In genomic region chr22:39532215-39533071, GRCh38 we compare ENCODE assay signal across 8 cellular contexts. TPM values are rescaled to one million over a fixed set of nuclear protein-coding genes. Genes with fewer than 3 reads are reported as not detected.
DNase-seq lines count a peak whose midpoint lies in the region; ATAC-seq and TF ChIP-seq lines count a peak whose summit lies in the region.

Gene RPS19BP1, minus strand, starts transcription at chr22:39532748. Its CDS starts 10 bp downstream, at chr22:39532738.

- H3K27me3 ChIP-seq in DOHH2 (ENCODE audit: control insufficient read depth, low read length) (no peaks in the 10 kb centered on the region), GM23338 (ENCODE audit: insufficient read depth) (no peaks in the 10 kb centered on the region)

- TF ChIP-seq CTCF in DOHH2 (IDR thresholded peaks at IDR 0.05; ENCODE audit: low read depth, low read length, poor library complexity, severe bottlenecking): peak; percentile 18
- no peak for TF ChIP-seq CTCF in GM23338 (conservative IDR thresholded peaks at IDR 0.05; ENCODE audit: low read depth in 2 of 2)
- no peak for TF ChIP-seq CTCF in LNCaP clone FGC (IDR thresholded peaks at IDR 0.05; ENCODE audit: control insufficient read depth, extremely low read depth, insufficient read depth)
- TF ChIP-seq CTCF in RWPE1 (conservative IDR thresholded peaks at IDR 0.05; ENCODE audit: low read depth): no peak

- 0 out of 2 replicates have a peak within 1 kb of the TSS, but pooled peaks have one; percentile 19 for H2AFZ ChIP-seq in GM23338

- POLR2A ChIA-PET in RWPE1 (lab: Yijun Ruan, JAX; ENCODE audit: low non-redundant PET): no interaction called here

- H3K9me3 Mint-ChIP-seq in GM23338 (no peaks in the 10 kb centered on the region), naive B cell (no peaks in the 10 kb centered on the region)
- no peaks in the 10 kb centered on the region for H3K9me3 Mint-ChIP-seq in activated T-helper 17 cell treated with anti-CD3 and anti-CD28 coated beads, Interleukin-2, amount 50 U/mL, for 72 hours
- H3K9me3 Mint-ChIP-seq in stimulated activated memory B cell treated with anti-CD40 and anti-IgM and Interleukin-4, amounts not matched to agents 10 μg/mL and 1 μg/mL and 100 μg/mL, for 72 hours: no peaks in the 10 kb centered on the region

- H3K4me1 Mint-ChIP-seq in GM23338 (peaks cover 63% of the 10 kb centered on the region), naive B cell (peaks cover 41 to 62% (median 52%) of the 10 kb centered on the region in 3 donors)
- peaks cover 38% of the 10 kb centered on the region for H3K4me1 Mint-ChIP-seq in activated T-helper 17 cell treated with anti-CD3 and anti-CD28 coated beads, Interleukin-2, amount 50 U/mL, for 72 hours
- H3K4me1 Mint-ChIP-seq in stimulated activated memory B cell treated with anti-CD40 and anti-IgM and Interleukin-4, amounts not matched to agents 10 μg/mL and 1 μg/mL and 100 μg/mL, for 72 hours: peaks cover 56% of the 10 kb centered on the region

- H3F3A ChIP-seq in DOHH2 (ENCODE audit: control insufficient read depth, insufficient read depth): peaks cover 23% of the 10 kb centered on the region
- peaks cover 32% of the 10 kb centered on the region for H3F3A ChIP-seq in GM23338 (replicated peaks; ENCODE audit: low read depth)

- H3K4me3 ChIP-seq in DOHH2 (ENCODE audit: low read length): peak within 1 kb of the TSS; percentile 90
- H3K4me3 ChIP-seq in GM23338: peak within 1 kb of the TSS; percentile 77
- peak within 1 kb of the TSS; percentile 83 for H3K4me3 ChIP-seq in LNCaP clone FGC (ENCODE audit: low read depth, low read length)

- peaks cover 56% of the 10 kb centered on the region for H3K4me1 ChIP-seq in DOHH2 (ENCODE audit: control insufficient read depth, low read length)
- peaks cover 52% of the 10 kb centered on the region for H3K4me1 ChIP-seq in GM23338 (ENCODE audit: insufficient read depth)

- peak within 1 kb of the TSS; percentile 89 for H3K4me3 Mint-ChIP-seq in GM23338
- H3K4me3 Mint-ChIP-seq in activated T-helper 17 cell treated with anti-CD3 and anti-CD28 coated beads, Interleukin-2, amount 50 U/mL, for 72 hours: peak within 1 kb of the TSS; percentile 98
- peak within 1 kb of the TSS; percentile 92 to 98 (median 96) for H3K4me3 Mint-ChIP-seq in naive B cell
- peak within 1 kb of the TSS; percentile 89 for H3K4me3 Mint-ChIP-seq in stimulated activated memory B cell treated with anti-CD40 and anti-IgM and Interleukin-4, amounts not matched to agents 10 μg/mL and 1 μg/mL and 100 μg/mL, for 72 hours

- H3K27ac ChIP-seq in DOHH2 (ENCODE audit: low read depth, low read length): peak within 1 kb of the TSS; percentile 99
- H3K27ac ChIP-seq in GM23338 (ENCODE audit: low read depth): peak within 1 kb of the TSS; percentile 74
- H3K27ac ChIP-seq in RWPE1: peak within 1 kb of the TSS; percentile 82

- H3K36me3 ChIP-seq in DOHH2 (ENCODE audit: control insufficient read depth, low read length): peaks cover 48% of the 10 kb centered on the region
- H3K36me3 ChIP-seq in GM23338 (ENCODE audit: insufficient read depth): peaks cover 10% of the 10 kb centered on the region

- H3K79me2 ChIP-seq in DOHH2 (ENCODE audit: control insufficient read depth, low read length): peaks cover 47% of the 10 kb centered on the region
- peaks cover 21% of the 10 kb centered on the region for H3K79me2 ChIP-seq in GM23338 (replicated peaks; ENCODE audit: insufficient read depth)

- H3K4me2 ChIP-seq in DOHH2 (ENCODE audit: low read length): peak within 1 kb of the TSS; percentile 98
- peak within 1 kb of the TSS; percentile 96 for H3K4me2 ChIP-seq in GM23338

- H3K36me3 Mint-ChIP-seq in GM23338 (ENCODE audit: low read depth) (peaks cover 33% of the 10 kb centered on the region), naive B cell (no peaks in the 10 kb centered on the region)
- peaks cover 52% of the 10 kb centered on the region for H3K36me3 Mint-ChIP-seq in activated T-helper 17 cell treated with anti-CD3 and anti-CD28 coated beads, Interleukin-2, amount 50 U/mL, for 72 hours (ENCODE audit: low read depth)
- peaks cover 29% of the 10 kb centered on the region for H3K36me3 Mint-ChIP-seq in stimulated activated memory B cell treated with anti-CD40 and anti-IgM and Interleukin-4, amounts not matched to agents 10 μg/mL and 1 μg/mL and 100 μg/mL, for 72 hours

- peaks cover 35% of the 10 kb centered on the region for H3K27me3 Mint-ChIP-seq in GM23338 (ENCODE audit: insufficient read depth, low read depth, poor library complexity)
- no peaks in the 10 kb centered on the region for H3K27me3 Mint-ChIP-seq in activated T-helper 17 cell treated with anti-CD3 and anti-CD28 coated beads, Interleukin-2, amount 50 U/mL, for 72 hours
- no peaks in the 10 kb centered on the region for H3K27me3 Mint-ChIP-seq in naive B cell
- H3K27me3 Mint-ChIP-seq in stimulated activated memory B cell treated with anti-CD40 and anti-IgM and Interleukin-4, amounts not matched to agents 10 μg/mL and 1 μg/mL and 100 μg/mL, for 72 hours: no peaks in the 10 kb centered on the region

- H3K9me3 ChIP-seq in DOHH2 (ENCODE audit: control insufficient read depth, insufficient read depth, low read length): no peaks in the 10 kb centered on the region

- no peaks in the 10 kb centered on the region for H3K9me2 ChIP-seq in DOHH2 (replicated peaks; ENCODE audit: control insufficient read depth, low read length)
- no peaks in the 10 kb centered on the region for H3K9me2 ChIP-seq in GM23338 (ENCODE audit: insufficient read depth)

- H3K27ac Mint-ChIP-seq in GM23338 (peak within 1 kb of the TSS; percentile 86), naive B cell (peak within 1 kb of the TSS; percentile 94 to 98 (median 97))
- peak within 1 kb of the TSS; percentile 96 for H3K27ac Mint-ChIP-seq in activated T-helper 17 cell treated with anti-CD3 and anti-CD28 coated beads, Interleukin-2, amount 50 U/mL, for 72 hours
- H3K27ac Mint-ChIP-seq in stimulated activated memory B cell treated with anti-CD40 and anti-IgM and Interleukin-4, amounts not matched to agents 10 μg/mL and 1 μg/mL and 100 μg/mL, for 72 hours: peak within 1 kb of the TSS; percentile 91

- CTCF ChIA-PET in RWPE1 (lab: Yijun Ruan, JAX): interaction anchor here (0.6 kb wide), 2 partner anchors 133 to 492 kb away, joined by 3 read pairs; no protein-coding TSS in a partner anchor

- H4K20me1 ChIP-seq in DOHH2 (ENCODE audit: control insufficient read depth, insufficient read depth, low read depth, low read length) (no peaks in the 10 kb centered on the region), GM23338 (replicated peaks; ENCODE audit: insufficient read depth) (peaks cover 32% of the 10 kb centered on the region)

- DNase-seq in GM23338 (ENCODE audit: low spot score) (peak; percentile 100), LNCaP clone FGC (ENCODE audit: low read depth) (peak; percentile 100), RWPE1 (ENCODE audit: low spot score) (peak; percentile 93), fibroblast of gingiva (ENCODE audit: low read depth) (peak; percentile 98), naive B cell (peak; percentile 99)

- ATAC-seq in GM23338: peak; percentile 67
- peak; percentile 91 for ATAC-seq in activated T-helper 17 cell treated with anti-CD3 and anti-CD28 coated beads, Interleukin-2, amount 50 U/mL, for 72 hours (replicated peaks)
- ATAC-seq in naive B cell (ENCODE audit: low read depth in 2 of 2): peak; percentile 83 to 85
- ATAC-seq in stimulated activated memory B cell treated with anti-CD40 and anti-IgM and Interleukin-4, amounts not matched to agents 10 μg/mL and 1 μg/mL and 100 μg/mL, for 72 hours: peak; percentile 89

TF ChIP-seq in GM23338, 12 proteins besides CTCF, POLR2A, EP300 and RAD21:
- TF ChIP-seq EZH2phosphoT487 (IDR thresholded peaks at IDR 0.05; ENCODE audit: unreplicated experiment): no peak
- peak; percentile 92 for TF ChIP-seq POLR2AphosphoS5 (IDR thresholded peaks at IDR 0.05; ENCODE audit: low read depth)
- TF ChIP-seq, protein P1, sequence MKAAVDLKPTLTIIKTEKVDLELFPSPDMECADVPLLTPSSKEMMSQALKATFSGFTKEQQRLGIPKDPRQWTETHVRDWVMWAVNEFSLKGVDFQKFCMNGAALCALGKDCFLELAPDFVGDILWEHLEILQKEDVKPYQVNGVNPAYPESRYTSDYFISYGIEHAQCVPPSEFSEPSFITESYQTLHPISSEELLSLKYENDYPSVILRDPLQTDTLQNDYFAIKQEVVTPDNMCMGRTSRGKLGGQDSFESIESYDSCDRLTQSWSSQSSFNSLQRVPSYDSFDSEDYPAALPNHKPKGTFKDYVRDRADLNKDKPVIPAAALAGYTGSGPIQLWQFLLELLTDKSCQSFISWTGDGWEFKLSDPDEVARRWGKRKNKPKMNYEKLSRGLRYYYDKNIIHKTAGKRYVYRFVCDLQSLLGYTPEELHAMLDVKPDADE (IDR thresholded peaks at IDR 0.05): peak; percentile 80
- peak; percentile 7 for TF ChIP-seq JUNB (IDR thresholded peaks at IDR 0.05; ENCODE audit: unreplicated experiment)
- peak; percentile 57 for TF ChIP-seq CREB1 (CRISPR knock-in tag; IDR thresholded peaks at IDR 0.05; ENCODE audit: low read depth)
- TF ChIP-seq STAT1 (IDR thresholded peaks at IDR 0.05; ENCODE audit: unreplicated experiment): no peak

RNA-seq across cellular contexts. Expression of gene RPS19BP1, which starts in this region (rescaled TPM):
- 153 and 169 TPM in 2 replicates for total RNA-seq in GM23338 (2014; rRNA removed; shearing (Covaris generic))
- 215 and 216 TPM in 2 replicates for polyA plus RNA-seq in GM23338 (2016; fragmentation: Nextera tagmentation; extraction: Ambion mirVana)
- total RNA-seq in activated T-helper 17 cell treated with anti-CD3 and anti-CD28 coated beads, Interleukin-2, amount 50 U/mL, for 72 hours: 100 to 1,000 TPM in 1 of 2 donors, 10 to 100 TPM in 1; 61.3 to 102 TPM
- polyA plus RNA-seq in naive B cell (ENCODE audit: low read depth in 6 of 6): 100 to 1,000 TPM in 1 of 6 donors, 10 to 100 TPM in 5; 73.8 to 114 (median 93.2) TPM

Comparison
In these comparisons a context has a peak if more than half of its experiments do, and no peak if none do; other contexts are left out.
1. Peak in every context shown above with its lines: DNase-seq, ATAC-seq, H3K4me3 ChIP-seq and H3K27ac ChIP-seq.